In genomic region chr20:63580796-63581461, GRCh38 we compare ENCODE assay signal across 8 cellular contexts. TPM values are rescaled to one million over a fixed set of nuclear protein-coding genes. Genes with fewer than 3 reads are reported as not detected.
DNase-seq lines count a peak whose midpoint lies in the region; ATAC-seq and TF ChIP-seq lines count a peak whose summit lies in the region.

No MANE protein-coding gene starts in this region.

- TF ChIP-seq CTCF in OCI-LY1 (IDR thresholded peaks at IDR 0.05; ENCODE audit: low read length), result peak; percentile 63

- H4K20me1 ChIP-seq in OCI-LY1 (ENCODE audit: insufficient read depth, low read length), result no peaks in the 10 kb centered on the region

- peaks cover 12% of the 10 kb centered on the region for H3K27me3 Mint-ChIP-seq in activated T-cell treated with anti-CD3 and anti-CD28 coated beads, Interleukin-2, amount 50 U/mL, for 24 hours

- no peaks in the 10 kb centered on the region for H3F3A ChIP-seq in OCI-LY1 (ENCODE audit: insufficient read depth, low read length)

- ATAC-seq in GM19395 (IDR thresholded peaks at IDR 0.05; ENCODE audit: unreplicated experiment), result no peak

- no peak overlapping the region for H3K27ac Mint-ChIP-seq in activated T-cell treated with anti-CD3 and anti-CD28 coated beads, Interleukin-2, amount 50 U/mL, for 24 hours

- H3K27me3 ChIP-seq in OCI-LY1 (ENCODE audit: insufficient read depth, low read length), result peaks cover 10% of the 10 kb centered on the region; the same call in 1 of the 2 replicates

- H3K4me3 Mint-ChIP-seq in activated T-cell treated with anti-CD3 and anti-CD28 coated beads, Interleukin-2, amount 50 U/mL, for 24 hours, result no peak overlapping the region

- no peak overlapping the region for H3K4me3 ChIP-seq in OCI-LY1 (ENCODE audit: low read depth, low read length, poor library complexity, severe bottlenecking)

- H3K36me3 Mint-ChIP-seq in activated T-cell treated with anti-CD3 and anti-CD28 coated beads, Interleukin-2, amount 50 U/mL, for 24 hours (ENCODE audit: low read depth), result no peaks in the 10 kb centered on the region

- H3K9ac ChIP-seq in OCI-LY1 (ENCODE audit: low read length), result no peak overlapping the region

- H3K9me3 ChIP-seq in OCI-LY1 (ENCODE audit: low read length), result no peaks in the 10 kb centered on the region

- H2AFZ ChIP-seq in OCI-LY1 (ENCODE audit: low read length), result no peak overlapping the region

- H3K79me2 ChIP-seq in OCI-LY1 (ENCODE audit: insufficient read depth, low read length), result no peaks in the 10 kb centered on the region

- H3K9me2 ChIP-seq in OCI-LY1 (ENCODE audit: low read depth, low read length), result no peaks in the 10 kb centered on the region

- DNase-seq in activated gamma-delta T cell treated with Interleukin-2 at 50 U/mL for 16 hours (peak; percentile 71), activated gamma-delta T cell (lab: John Stamatoyannopoulos, UW) (no peak), germinal center (ENCODE audit: low spot score) (peak; percentile 48), H4 (ENCODE audit: low spot score) (no peak)
- DNase-seq in activated T-cell treated with anti-CD3 and anti-CD28 coated beads, Interleukin-2, amount 50 U/mL, for 24 hours, result peak; percentile 68
- peak; percentile 54 to 69 for DNase-seq in stimulated activated CD4-positive, alpha-beta T cell treated with anti-CD3 and anti-CD28 coated beads, Interleukin-1b, Interleukin-23, amount 100 ng/mL, for 4 hours (ENCODE audit: low read depth in 2 of 2)

- H3K4me2 ChIP-seq in OCI-LY1 (ENCODE audit: low read length), result no peak overlapping the region

- H3K36me3 ChIP-seq in OCI-LY1 (ENCODE audit: insufficient read depth, low read length), result no peaks in the 10 kb centered on the region

- H3K9me3 Mint-ChIP-seq in activated T-cell treated with anti-CD3 and anti-CD28 coated beads, Interleukin-2, amount 50 U/mL, for 24 hours, result no peaks in the 10 kb centered on the region

- peaks cover 3% of the 10 kb centered on the region for H3K4me1 Mint-ChIP-seq in activated T-cell treated with anti-CD3 and anti-CD28 coated beads, Interleukin-2, amount 50 U/mL, for 24 hours (ENCODE audit: low read depth)

- no peak overlapping the region for H3K27ac ChIP-seq in OCI-LY1 (ENCODE audit: low read depth, low read length, poor library complexity, severe bottlenecking)

- H3K4me1 ChIP-seq in OCI-LY1 (ENCODE audit: insufficient read depth, low read length, severe bottlenecking), result no peaks in the 10 kb centered on the region

RNA-seq across cellular contexts. Expression of gene HELZ2, which starts 6.9 kb away (rescaled TPM):
- 12.3 and 23.2 TPM in 2 replicates for total RNA-seq in H4 (2014; rRNA removed; shearing (Covaris generic))

RNA-seq across cellular contexts. Expression of gene FNDC11, which starts 27.0 kb away (rescaled TPM):
- not detected in 2 replicates for total RNA-seq in H4 (2014; rRNA removed; shearing (Covaris generic))

RNA-seq across cellular contexts. Expression of gene SRMS, which starts 33.4 kb away (rescaled TPM):
- not detected in 2 replicates for total RNA-seq in H4 (2014; rRNA removed; shearing (Covaris generic))

RNA-seq across cellular contexts. Expression of gene PTK6, which starts 43.8 kb away (rescaled TPM):
- not detected in 2 replicates for total RNA-seq in H4 (2014; rRNA removed; shearing (Covaris generic))

RNA-seq across cellular contexts. Expression of gene GMEB2, which starts 46.0 kb away (rescaled TPM):
- 5.5 and 6.0 TPM in 2 replicates for total RNA-seq in H4 (2014; rRNA removed; shearing (Covaris generic))

Comparison
In these comparisons a context has a peak if more than half of its experiments do, and no peak if none do; other contexts are left out.
1. DNase-seq: peak in activated gamma-delta T cell treated with Interleukin-2 at 50 U/mL for 16 hours (single experiment), activated T-cell treated with anti-CD3 and anti-CD28 coated beads, Interleukin-2, amount 50 U/mL, for 24 hours (single experiment), germinal center (single experiment) and stimulated activated CD4-positive, alpha-beta T cell treated with anti-CD3 and anti-CD28 coated beads, Interleukin-1b, Interleukin-23, amount 100 ng/mL, for 4 hours (2 of 2); none in activated gamma-delta T cell (single experiment) and H4 (single experiment).